Comparison of ENCODE assay signal across 23 cellular contexts in genomic region chr18:41436772-41437171, GRCh38.
DNase-seq lines count a peak whose midpoint lies in the region; ATAC-seq, FAIRE-seq and TF ChIP-seq lines count a peak whose summit lies in the region.
"Had no signal": no experiment of that assay in that cellular context is flagged by ENCODE, and none has a peak within 500 bp of the region (broad histone marks: within the 10 kb centered on the region; RNA-seq: fewer than 3 reads in every experiment).

No MANE protein-coding gene starts in this region.

- intact Hi-C loops in PC-3 (cut with micrococcal nuclease) (no loop called here), dorsolateral prefrontal cortex (cut with DNase I) (no loop called here)

- BruUV-seq in PC-3 (replicated peaks; lab: Mats Ljungman, UMichigan) = no TSS peak

- no peak overlapping the region for H3K4me3 ChIP-seq in SK-N-SH (ENCODE audit: low read depth in 2 of 2, low read length in 1 of 2)
- H3K4me3 ChIP-seq in PC-3 (ENCODE audit: low read length) = no peak overlapping the region
- no peak overlapping the region for H3K4me3 ChIP-seq in bronchial epithelial cell (ENCODE audit: low read depth, low read length)
- H3K4me3 ChIP-seq in GM23248 = no peak overlapping the region
- no peak overlapping the region for H3K4me3 ChIP-seq in dorsolateral prefrontal cortex
- H3K4me3 ChIP-seq: BLaER1, HAP-1 had no signal

- H3K4me2 ChIP-seq in SK-N-SH (no peak overlapping the region), PC-3 (ENCODE audit: low read length) (no peak overlapping the region), GM23248 (ENCODE audit: unreplicated experiment) (no peak overlapping the region)
- H3K4me2 ChIP-seq: BLaER1, KMS-11 had no signal

- no peaks in the 10 kb centered on the region for H3K4me1 ChIP-seq in SK-N-SH (ENCODE audit: control insufficient read depth in 1 of 2, insufficient read depth in 2 of 2, low read depth in 1 of 2, low read length in 1 of 2)
- no peaks in the 10 kb centered on the region for H3K4me1 ChIP-seq in PC-3 (ENCODE audit: insufficient read depth, low read length)
- H3K4me1 ChIP-seq in GM23248 (ENCODE audit: insufficient read depth) = no peaks in the 10 kb centered on the region
- H3K4me1 ChIP-seq: BLaER1, HAP-1 had no signal

- FAIRE-seq in bronchial epithelial cell (lab: Jason Lieb, UNC) = no peak
- FAIRE-seq: A204.1, G401.6 had no signal

- no peak for TF ChIP-seq EP300 in SK-N-SH (IDR thresholded peaks at IDR 0.05; ENCODE audit: borderline replicate concordance in 1 of 2, low read depth in 1 of 2, low read length in 1 of 2)

- H3K9me2 ChIP-seq in SK-N-SH = no peaks in the 10 kb centered on the region
- no peaks in the 10 kb centered on the region for H3K9me2 ChIP-seq in PC-3 (replicated peaks; ENCODE audit: low read length)
- H3K9me2 ChIP-seq in GM23248 (ENCODE audit: insufficient read depth) = no peaks in the 10 kb centered on the region

- no peaks in the 10 kb centered on the region for H3K27me3 ChIP-seq in SK-N-SH (ENCODE audit: insufficient read depth)
- no peaks in the 10 kb centered on the region for H3K27me3 ChIP-seq in PC-3 (ENCODE audit: low read length)
- no peaks in the 10 kb centered on the region for H3K27me3 ChIP-seq in bronchial epithelial cell (ENCODE audit: control insufficient read depth, insufficient read depth, low read length)
- H3K27me3 ChIP-seq in GM23248 (replicated peaks; ENCODE audit: insufficient read depth) = no peaks in the 10 kb centered on the region
- no peaks in the 10 kb centered on the region for H3K27me3 ChIP-seq in dorsolateral prefrontal cortex
- H3K27me3 ChIP-seq: BLaER1 had no signal

- CTCF ChIA-PET in SK-N-SH (lab: Yijun Ruan, JAX) (interaction anchor here (0.7 kb wide), 1 partner anchor 188 kb away, joined by 3 read pairs; no protein-coding TSS in a partner anchor), PC-3 (lab: Charles Lee) (no interaction called here)

- ATAC-seq in SK-N-SH treated with all-trans-retinoic acid at 6 μM for 48 hours (0 out of 3 replicates have a peak, but pooled peaks have one; percentile 31), PC-3 (peak; percentile 94)
- ATAC-seq: T-cell had no signal

- H4K20me1 ChIP-seq in SK-N-SH (ENCODE audit: insufficient read depth) (no peaks in the 10 kb centered on the region), PC-3 (ENCODE audit: low read length) (no peaks in the 10 kb centered on the region), GM23248 (ENCODE audit: insufficient read depth) (no peaks in the 10 kb centered on the region)
- H4K20me1 ChIP-seq: BLaER1 had no signal

- POLR2A ChIA-PET in SK-N-SH (lab: Yijun Ruan, JAX) = no interaction called here
- POLR2A ChIA-PET in PC-3 (lab: Charles Lee; ENCODE audit: unreplicated experiment) = no interaction called here

- in situ Hi-C loops in GM23248 (cut with MboI) = no loop called here

- H3K27ac ChIP-seq in SK-N-SH (ENCODE audit: low read depth in 2 of 2, low read length in 1 of 2) (no peak overlapping the region), PC-3 (ENCODE audit: low read length) (no peak overlapping the region), GM23248 (no peak overlapping the region), dorsolateral prefrontal cortex (no peak overlapping the region)
- H3K27ac ChIP-seq: BLaER1, KMS-11 had no signal

- TF ChIP-seq RAD21 in SK-N-SH (IDR thresholded peaks at IDR 0.05; ENCODE audit: low read length) = no peak

- H3K9me3 ChIP-seq in SK-N-SH = no peaks in the 10 kb centered on the region
- H3K9me3 ChIP-seq in PC-3 (ENCODE audit: low read length) = no peaks in the 10 kb centered on the region
- no peaks in the 10 kb centered on the region for H3K9me3 ChIP-seq in GM23248 (ENCODE audit: low read depth)
- H3K9me3 ChIP-seq: HAP-1 had no signal

- TF ChIP-seq CTCF in SK-N-SH (IDR thresholded peaks at IDR 0.05) (no peak), PC-3 (conservative IDR thresholded peaks at IDR 0.05; ENCODE audit: low read depth, low read length) (no peak), bronchial epithelial cell (IDR thresholded peaks at IDR 0.05; ENCODE audit: insufficient read depth, low read length, severe bottlenecking) (no peak), dorsolateral prefrontal cortex (IDR thresholded peaks at IDR 0.05 in 54 of 56, conservative IDR thresholded peaks at IDR 0.05 in 2 of 56; ENCODE audit: low read depth in 1 of 56, partially characterized antibody in 56 of 56) (no peak)

- H3K79me2 ChIP-seq in SK-N-SH (ENCODE audit: insufficient read depth) = no peaks in the 10 kb centered on the region
- no peaks in the 10 kb centered on the region for H3K79me2 ChIP-seq in PC-3 (ENCODE audit: low read length)
- no peaks in the 10 kb centered on the region for H3K79me2 ChIP-seq in GM23248 (ENCODE audit: insufficient read depth)

- no peak for DNase-seq in SK-N-SH
- DNase-seq in PC-3 = peak; percentile 46
- peak; percentile 63 for DNase-seq in bronchial epithelial cell (ENCODE audit: low read depth)
- DNase-seq in GM23248 = no peak
- no peak for DNase-seq in SW480 (ENCODE audit: low spot score)
- no peak for DNase-seq in dorsolateral prefrontal cortex
- DNase-seq: CD4-positive, CD25-positive, alpha-beta regulatory T cell; DMS153; GOT3; HFFc6; NCI-H1105 treated with DMSO at 0.1 percent for 48 hours; NCI-H146; NCI-H1930; NCI-H2107; NCI-H526; NCI-H82; T-cell had no signal

- no peak overlapping the region for H2AFZ ChIP-seq in SK-N-SH (ENCODE audit: low read depth)
- no peak overlapping the region for H2AFZ ChIP-seq in PC-3 (ENCODE audit: low read length)
- H2AFZ ChIP-seq in GM23248 = no peak overlapping the region

- 59% methylated on average over 1 of the region's 1 CpG for WGBS in SK-N-SH (ENCODE audit: low lambda C conversion rate)
- WGBS in GM23248 (ENCODE audit: low coverage in 1 of 2, low lambda C conversion rate in 2 of 2, missing lambda C conversion rate in 2 of 2), 2 experiments = 30 to 53% methylated on average over 1 of the region's 1 CpG

- H3K36me3 ChIP-seq in SK-N-SH (replicated peaks in 1 of 2; ENCODE audit: control insufficient read depth in 1 of 2, insufficient read depth in 2 of 2, low read length in 1 of 2) (no peaks in the 10 kb centered on the region), PC-3 (ENCODE audit: low read depth, low read length) (no peaks in the 10 kb centered on the region), bronchial epithelial cell (ENCODE audit: control insufficient read depth, insufficient read depth, low read length) (no peaks in the 10 kb centered on the region), GM23248 (ENCODE audit: low read depth) (no peaks in the 10 kb centered on the region)
- H3K36me3 ChIP-seq: BLaER1, HAP-1 had no signal

- H3K9ac ChIP-seq in SK-N-SH = no peak overlapping the region
- no peak overlapping the region for H3K9ac ChIP-seq in PC-3 (ENCODE audit: low read length)
- H3K9ac ChIP-seq in GM23248 = no peak overlapping the region
- H3K9ac ChIP-seq: BLaER1, KMS-11 had no signal

- H3F3A ChIP-seq in SK-N-SH (replicated peaks; ENCODE audit: insufficient read depth) (no peaks in the 10 kb centered on the region), PC-3 (ENCODE audit: low read length, unreplicated experiment) (no peaks in the 10 kb centered on the region), GM23248 (ENCODE audit: insufficient read depth) (no peaks in the 10 kb centered on the region)

TF ChIP-seq in SK-N-SH treated with all-trans-retinoic acid at 6 μM for 48 hours, 23 proteins besides CTCF, POLR2A, EP300 and RAD21:
- no peak for TF ChIP-seq TCF4 (CRISPR knock-in tag; IDR thresholded peaks at IDR 0.05; ENCODE audit: borderline replicate concordance)
- TF ChIP-seq TOX (CRISPR knock-in tag; IDR thresholded peaks at IDR 0.05; ENCODE audit: borderline replicate concordance) = no peak
- no peak for TF ChIP-seq ZNF565 (CRISPR knock-in tag; conservative IDR thresholded peaks at IDR 0.05; ENCODE audit: low read depth)
- TF ChIP-seq RARB (CRISPR knock-in tag; IDR thresholded peaks at IDR 0.05) = no peak
- no peak for TF ChIP-seq CSRNP3 (CRISPR knock-in tag; IDR thresholded peaks at IDR 0.05)

TF ChIP-seq in SK-N-SH, 30 proteins besides CTCF, POLR2A, EP300 and RAD21 (continues in another document):
- TF ChIP-seq RCOR1 (IDR thresholded peaks at IDR 0.05; ENCODE audit: low read length) (no peak), FOXJ3 (CRISPR knock-in tag; IDR thresholded peaks at IDR 0.05) (no peak), FOXM1 (IDR thresholded peaks at IDR 0.05; ENCODE audit: low read depth) (no peak), PBX3 (IDR thresholded peaks at IDR 0.05) (no peak), TCF12 (IDR thresholded peaks at IDR 0.05) (no peak), RXRA (IDR thresholded peaks at IDR 0.05; ENCODE audit: borderline replicate concordance, low read depth) (no peak), NFIC (IDR thresholded peaks at IDR 0.05; ENCODE audit: borderline replicate concordance) (no peak), USF2 (IDR thresholded peaks at IDR 0.05; ENCODE audit: borderline replicate concordance, low read depth, low read length) (no peak), IRF3 (IDR thresholded peaks at IDR 0.05; ENCODE audit: low read depth, low read length) (no peak), TEAD4 (IDR thresholded peaks at IDR 0.05; ENCODE audit: borderline replicate concordance, insufficient read depth) (no peak), SMC3 (IDR thresholded peaks at IDR 0.05; ENCODE audit: low read depth, low read length) (no peak), GATA2 (CRISPR knock-in tag; IDR thresholded peaks at IDR 0.05) (no peak)

Comparison
In these comparisons a context has a peak if more than half of its experiments do, and no peak if none do; other contexts are left out.
1. DNase-seq: peak in PC-3 (single experiment) and bronchial epithelial cell (single experiment); none in SK-N-SH (single experiment), GM23248 (single experiment), SW480 (single experiment) and dorsolateral prefrontal cortex (0 of 10).